ENCODE assay signal across 14 cellular contexts in genomic region chr5:142929602-142930001, GRCh38.
A peak's percentile ranks its signal among the peaks of the same experiment; 100 is the strongest.
DNase-seq lines count a peak whose midpoint lies in the region; ATAC-seq and TF ChIP-seq lines count a peak whose summit lies in the region.
"Had no signal": no experiment of that assay in that cellular context is flagged by ENCODE, and none has a peak within 500 bp of the region (broad histone marks: within the 10 kb centered on the region; RNA-seq: fewer than 3 reads in every experiment).

No MANE protein-coding gene starts in this region.

- no peaks in the 10 kb centered on the region for H4K20me1 ChIP-seq in smooth muscle cell (ENCODE audit: low read depth)

- H3K27ac Mint-ChIP-seq in CD4-positive, alpha-beta memory T cell: peak overlapping the region in 6 of 7 donors; percentile 5 to 93 (median 86)
- H3K27ac Mint-ChIP-seq in T-cell: peak overlapping the region; percentile 73 to 77
- H3K27ac Mint-ChIP-seq: nephron progenitor cell had no signal

- H3K36me3 ChIP-seq in CD4-positive, alpha-beta memory T cell (ENCODE audit: insufficient read depth, low read length): peaks cover 9% of the 10 kb centered on the region
- H3K36me3 ChIP-seq in heart left ventricle: peaks cover 0 to 21% (median 7%) of the 10 kb centered on the region in 9 donors
- H3K36me3 ChIP-seq in gastrocnemius medialis: no peaks in the 10 kb centered on the region
- H3K36me3 ChIP-seq in smooth muscle cell (ENCODE audit: low read depth): no peaks in the 10 kb centered on the region

- no peak overlapping the region for H2AFZ ChIP-seq in smooth muscle cell (ENCODE audit: low read depth)

- POLR2A ChIA-PET in CD4-positive, alpha-beta memory T cell (lab: Charles Lee; ENCODE audit: partially characterized antibody): no interaction called here
- POLR2A ChIA-PET in T-cell (lab: Charles Lee): no interaction called here

- intact Hi-C loops in CD4-positive, alpha-beta memory T cell (cut with micrococcal nuclease): no loop called here
- intact Hi-C loops in heart left ventricle (cut with DNase I) (loop anchor here (5.0 to 10.0 kb wide), 10 partner anchors 33 to 1215 kb away; partner anchors contain the start of gene NR3C1 (in 5 of the 10)), gastrocnemius medialis (cut with DNase I; ENCODE audit: low total_unique reads) (loop anchor here (10.0 kb wide), 2 partner anchors 175 to 275 kb away; no protein-coding TSS in a partner anchor)

- TF ChIP-seq POLR2A in heart left ventricle (IDR thresholded peaks at IDR 0.05): no peak
- no peak for TF ChIP-seq POLR2A in gastrocnemius medialis (IDR thresholded peaks at IDR 0.05)

- peak in 1 of 5 donors; percentile 11 for DNase-seq in CD4-positive, alpha-beta memory T cell
- DNase-seq in T-cell (peak in 24 of 34 experiments; percentile 1 to 52 (median 21)), heart left ventricle (peak in 4 of 5 donors; percentile 43 to 73 (median 63)), gastrocnemius medialis (peak in 1 of 2 donors; percentile 22), smooth muscle cell (lab: John Stamatoyannopoulos, UW; ENCODE audit: unreplicated experiment) (no peak), D341Med (ENCODE audit: low spot score) (no peak)
- DNase-seq: EL, Karpas-422, NCI-H2029 treated with DMSO at 0.1 percent for 48 hours, nephron progenitor cell had no signal

- H3K4me2 ChIP-seq in smooth muscle cell: no peak overlapping the region

- H3K79me2 ChIP-seq in smooth muscle cell (ENCODE audit: low read depth): no peaks in the 10 kb centered on the region

- H3K4me1 Mint-ChIP-seq in CD4-positive, alpha-beta memory T cell: peaks cover 10 to 43% (median 30%) of the 10 kb centered on the region in 4 donors
- peaks cover 36 to 48% (median 43%) of the 10 kb centered on the region in 3 donors for H3K4me1 Mint-ChIP-seq in T-cell

- CTCF ChIA-PET in CD4-positive, alpha-beta memory T cell (lab: Charles Lee; ENCODE audit: partially characterized antibody): no interaction called here
- CTCF ChIA-PET in T-cell (lab: Charles Lee): no interaction called here

- no peaks in the 10 kb centered on the region for H3K9me3 ChIP-seq in CD4-positive, alpha-beta memory T cell (ENCODE audit: control insufficient read depth in 1 of 2, low read length in 2 of 2)
- H3K9me3 ChIP-seq in heart left ventricle (no peaks in the 10 kb centered on the region), gastrocnemius medialis (no peaks in the 10 kb centered on the region), smooth muscle cell (replicated peaks; ENCODE audit: low read depth) (no peaks in the 10 kb centered on the region)

- H3K27me3 ChIP-seq in CD4-positive, alpha-beta memory T cell (ENCODE audit: insufficient read depth, low read length): no peaks in the 10 kb centered on the region
- H3K27me3 ChIP-seq in heart left ventricle: no peaks in the 10 kb centered on the region
- no peaks in the 10 kb centered on the region for H3K27me3 ChIP-seq in gastrocnemius medialis
- H3K27me3 ChIP-seq in smooth muscle cell (ENCODE audit: low read depth): no peaks in the 10 kb centered on the region

- peak in 2 of 4 experiments; percentile 72 to 76 for ATAC-seq in T-cell (replicated peaks in 1 of 4)
- ATAC-seq in heart left ventricle: peak; percentile 73 to 89 (median 80)
- peak; percentile 68 for ATAC-seq in gastrocnemius medialis
- no peak for ATAC-seq in HG02870 (IDR thresholded peaks at IDR 0.05; ENCODE audit: unreplicated experiment)
- no peak for ATAC-seq in GM21447 (IDR thresholded peaks at IDR 0.05; ENCODE audit: unreplicated experiment)

- H3K36me3 Mint-ChIP-seq in CD4-positive, alpha-beta memory T cell: peaks cover 15 to 49% of the 10 kb centered on the region in 2 donors
- peaks cover 62% of the 10 kb centered on the region for H3K36me3 Mint-ChIP-seq in T-cell

- no peak overlapping the region for H3K4me3 ChIP-seq in CD4-positive, alpha-beta memory T cell (ENCODE audit: low read length in 2 of 2)
- H3K4me3 ChIP-seq in heart left ventricle (no peak overlapping the region), gastrocnemius medialis (no peak overlapping the region), smooth muscle cell (no peak overlapping the region)
- H3K4me3 ChIP-seq: SK-N-MC, skin epidermis had no signal

- no peaks in the 10 kb centered on the region for H3F3A ChIP-seq in smooth muscle cell (ENCODE audit: low read depth)

- peaks cover 3% of the 10 kb centered on the region for H3K4me1 ChIP-seq in CD4-positive, alpha-beta memory T cell (ENCODE audit: insufficient read depth, low read length)
- H3K4me1 ChIP-seq in heart left ventricle: peaks cover 7 to 92% (median 71%) of the 10 kb centered on the region in 12 donors
- H3K4me1 ChIP-seq in gastrocnemius medialis: peaks cover 32 to 40% of the 10 kb centered on the region in 2 donors
- no peaks in the 10 kb centered on the region for H3K4me1 ChIP-seq in smooth muscle cell (ENCODE audit: low read depth)

- H3K9ac ChIP-seq in smooth muscle cell (ENCODE audit: low read depth): no peak overlapping the region

- TF ChIP-seq CTCF in heart left ventricle (IDR thresholded peaks at IDR 0.05) (no peak), gastrocnemius medialis (IDR thresholded peaks at IDR 0.05 in 4 of 5, conservative IDR thresholded peaks at IDR 0.05 in 1 of 5) (no peak), smooth muscle cell (IDR thresholded peaks at IDR 0.05; ENCODE audit: borderline replicate concordance, insufficient read depth, poor library complexity, severe bottlenecking) (no peak)

- H3K9me3 Mint-ChIP-seq in CD4-positive, alpha-beta memory T cell: no peaks in the 10 kb centered on the region
- no peaks in the 10 kb centered on the region for H3K9me3 Mint-ChIP-seq in T-cell
- H3K9me3 Mint-ChIP-seq: nephron progenitor cell had no signal

- H3K4me3 Mint-ChIP-seq in CD4-positive, alpha-beta memory T cell: peak overlapping the region in 2 of 8 donors; percentile 7 to 63
- no peak overlapping the region for H3K4me3 Mint-ChIP-seq in T-cell
- H3K4me3 Mint-ChIP-seq: nephron progenitor cell had no signal

- in situ Hi-C loops in gastrocnemius medialis (cut with MboI; ENCODE audit: low sequenced_read_pairs in 4 of 4): loop anchor here in 3 of 4 donors (10.0 kb wide), 2 partner anchors 475 to 895 kb away; partner anchors contain the start of gene NR3C1 (in 2 of the 3)

- 38 to 50% (median 45%) methylated on average over 2 of the region's 2 CpGs for WGBS in heart left ventricle, 4 donors
- 90% methylated on average over 2 of the region's 2 CpGs for WGBS in smooth muscle cell (ENCODE audit: low lambda C conversion rate)

- no peaks in the 10 kb centered on the region for H3K27me3 Mint-ChIP-seq in CD4-positive, alpha-beta memory T cell
- H3K27me3 Mint-ChIP-seq in T-cell: no peaks in the 10 kb centered on the region

- H3K27ac ChIP-seq in CD4-positive, alpha-beta memory T cell (ENCODE audit: low read depth, low read length): no peak overlapping the region
- peak overlapping the region; percentile 20 to 87 (median 70) for H3K27ac ChIP-seq in heart left ventricle
- H3K27ac ChIP-seq in gastrocnemius medialis: peak overlapping the region; percentile 42 to 64 (median 58)
- no peak overlapping the region for H3K27ac ChIP-seq in smooth muscle cell (ENCODE audit: low read depth)
- H3K27ac ChIP-seq: SK-N-MC had no signal

Comparison
In these comparisons a context has a peak if more than half of its experiments do, and no peak if none do; other contexts are left out.
1. DNase-seq: peak in T-cell (24 of 34) and heart left ventricle (4 of 5); none in smooth muscle cell (single experiment) and D341Med (single experiment).
2. H3K27ac ChIP-seq: peak in heart left ventricle (12 of 12) and gastrocnemius medialis (4 of 4); none in CD4-positive, alpha-beta memory T cell (single experiment) and smooth muscle cell (single experiment).
3. ATAC-seq: peak in heart left ventricle (4 of 4) and gastrocnemius medialis (2 of 2); none in HG02870 (single experiment) and GM21447 (single experiment).